17 cellular contexts compared by ENCODE assay signal in genomic region chr1:174818014-174818616, GRCh38.
DNase-seq lines count a peak whose midpoint lies in the region; ATAC-seq, FAIRE-seq and TF ChIP-seq lines count a peak whose summit lies in the region.
"Had no signal": no experiment of that assay in that cellular context is flagged by ENCODE, and none has a peak within 500 bp of the region (broad histone marks: within the 10 kb centered on the region; RNA-seq: fewer than 3 reads in every experiment).

No MANE protein-coding gene starts in this region.

- ATAC-seq in HepG2 (no peak), right lobe of liver (no peak), GM21786 (IDR thresholded peaks at IDR 0.05; ENCODE audit: unreplicated experiment) (peak; percentile 49), HG03432 (IDR thresholded peaks at IDR 0.05; ENCODE audit: unreplicated experiment) (peak; percentile 62), T-cell (replicated peaks in 1 of 4) (no peak)
- ATAC-seq in stimulated activated naive B cell treated with anti-CD40 and anti-IgM and Interleukin-4, amounts not matched to agents 10 μg/mL and 1 μg/mL and 100 μg/mL, for 72 hours (replicated peaks), result peak; percentile 12 to 41

- no peak overlapping the region for H3K9ac ChIP-seq in HepG2 (ENCODE audit: insufficient read depth, low read depth, low read length)
- H3K9ac ChIP-seq: GM23248 had no signal

- no peak for TF ChIP-seq CTCF in HepG2 (CRISPR knock-in tag; IDR thresholded peaks at IDR 0.05)
- no peak for TF ChIP-seq CTCF in right lobe of liver (IDR thresholded peaks at IDR 0.05)

- TF ChIP-seq POLR2A in HepG2 (IDR thresholded peaks at IDR 0.05; ENCODE audit: insufficient read depth in 1 of 2, low read depth in 2 of 2, low read length in 2 of 2) (no peak), right lobe of liver (IDR thresholded peaks at IDR 0.05) (no peak)

- H3K4me3 Mint-ChIP-seq in stimulated activated naive B cell treated with anti-CD40 and anti-IgM and Interleukin-4, amounts not matched to agents 10 μg/mL and 1 μg/mL and 100 μg/mL, for 72 hours, result no peak overlapping the region
- no peak overlapping the region for H3K4me3 Mint-ChIP-seq in T-cell
- H3K4me3 Mint-ChIP-seq: CD8-positive, alpha-beta memory T cell had no signal

- H3K4me2 ChIP-seq in HepG2 (ENCODE audit: low read depth, low read length), result no peak overlapping the region
- H3K4me2 ChIP-seq: PC-9 had no signal

- 79% methylated on average over 4 of the region's 4 CpGs for WGBS in HepG2 (ENCODE audit: low lambda C conversion rate)
- WGBS in right lobe of liver (ENCODE audit: insufficient coverage, low coverage, low lambda C conversion rate, missing lambda C conversion rate), result 69% methylated on average over 4 of the region's 4 CpGs

- intact Hi-C loops in HepG2 (cut with micrococcal nuclease; ENCODE audit: unreplicated experiment) (no loop called here), right lobe of liver (cut with DNase I) (no loop called here), head of caudate nucleus (cut with DNase I) (no loop called here)

- BruUV-seq in HepG2 (replicated peaks; lab: Mats Ljungman, UMichigan), result no TSS peak

- no peaks in the 10 kb centered on the region for H3K36me3 ChIP-seq in HepG2 (replicated peaks in 1 of 2; ENCODE audit: control insufficient read depth in 1 of 2, insufficient read depth in 2 of 2, low read length in 2 of 2)
- H3K36me3 ChIP-seq in right lobe of liver, result no peaks in the 10 kb centered on the region

- H3K4me3 ChIP-seq in HepG2 (replicated peaks in 1 of 3; ENCODE audit: insufficient read depth in 1 of 3, low read depth in 2 of 3, low read length in 3 of 3), result no peak overlapping the region
- H3K4me3 ChIP-seq in right lobe of liver, result no peak overlapping the region
- H3K4me3 ChIP-seq: GM23248, PC-9 had no signal

- POLR2A ChIA-PET in HepG2 (lab: Yijun Ruan, JAX), result no interaction called here
- POLR2A ChIA-PET in T-cell (lab: Charles Lee), result interaction anchor here in 1 of 2 donors (0.7 kb wide), 2 partner anchors 166 to 224 kb away, joined by 11 to 20 read pairs; no protein-coding TSS in a partner anchor

- H3K27ac ChIP-seq in HepG2 (ENCODE audit: extremely low read length, insufficient read depth, low read length), result no peak overlapping the region
- no peak overlapping the region for H3K27ac ChIP-seq in right lobe of liver
- H3K27ac ChIP-seq: GM23248, PC-9, VCaP had no signal

- FAIRE-seq in HepG2 (lab: Jason Lieb, UNC), result no peak
- FAIRE-seq: endothelial cell of umbilical vein had no signal

- H3K9me3 ChIP-seq in HepG2 (ENCODE audit: low read length), result no peaks in the 10 kb centered on the region
- no peaks in the 10 kb centered on the region for H3K9me3 ChIP-seq in right lobe of liver

- H3K79me2 ChIP-seq in HepG2 (ENCODE audit: insufficient read depth, low read length), result no peaks in the 10 kb centered on the region

- CTCF ChIA-PET in HepG2 (lab: Yijun Ruan, JAX; ENCODE audit: low intra/inter-chr PET ratio, low total read pairs) (no interaction called here), T-cell (lab: Charles Lee) (interaction anchor here in 1 of 2 donors (1.0 kb wide), 1 partner anchor 59 kb away, joined by 9 read pairs; no protein-coding TSS in a partner anchor)

- peaks cover 27 to 52% of the 10 kb centered on the region in 2 donors for H3K36me3 Mint-ChIP-seq in stimulated activated naive B cell treated with anti-CD40 and anti-IgM and Interleukin-4, amounts not matched to agents 10 μg/mL and 1 μg/mL and 100 μg/mL, for 72 hours
- H3K36me3 Mint-ChIP-seq in T-cell, result peaks cover 48% of the 10 kb centered on the region

- H3K4me1 ChIP-seq in HepG2 (ENCODE audit: insufficient read depth, low read length), result peaks cover 3% of the 10 kb centered on the region
- H3K4me1 ChIP-seq in right lobe of liver, result no peaks in the 10 kb centered on the region

- H3K27me3 ChIP-seq in HepG2 (ENCODE audit: control insufficient read depth in 1 of 2, insufficient read depth in 2 of 2, low read length in 2 of 2) (no peaks in the 10 kb centered on the region), right lobe of liver (no peaks in the 10 kb centered on the region)

- no peaks in the 10 kb centered on the region for H3K27me3 Mint-ChIP-seq in stimulated activated naive B cell treated with anti-CD40 and anti-IgM and Interleukin-4, amounts not matched to agents 10 μg/mL and 1 μg/mL and 100 μg/mL, for 72 hours
- no peaks in the 10 kb centered on the region for H3K27me3 Mint-ChIP-seq in T-cell
- H3K27me3 Mint-ChIP-seq: CD8-positive, alpha-beta memory T cell had no signal

- TF ChIP-seq RAD21 in HepG2 (CRISPR knock-in tag; IDR thresholded peaks at IDR 0.05), result no peak

- in situ Hi-C loops in HepG2 (cut with HindIII; ENCODE audit: extremely low pct_ligation_motif_present, low pct_unique_long_range_greater_than_20kb), result no loop called here

- peaks cover 16 to 30% of the 10 kb centered on the region in 2 donors for H3K4me1 Mint-ChIP-seq in stimulated activated naive B cell treated with anti-CD40 and anti-IgM and Interleukin-4, amounts not matched to agents 10 μg/mL and 1 μg/mL and 100 μg/mL, for 72 hours
- H3K4me1 Mint-ChIP-seq in T-cell, result peaks cover under 1 to 8% (median 3%) of the 10 kb centered on the region in 3 donors

- H4K20me1 ChIP-seq in HepG2 (ENCODE audit: insufficient read depth, low read length), result no peaks in the 10 kb centered on the region

- H3K9me3 Mint-ChIP-seq in stimulated activated naive B cell treated with anti-CD40 and anti-IgM and Interleukin-4, amounts not matched to agents 10 μg/mL and 1 μg/mL and 100 μg/mL, for 72 hours, result peaks cover 2 to 4% of the 10 kb centered on the region in 2 donors
- H3K9me3 Mint-ChIP-seq in T-cell, result no peaks in the 10 kb centered on the region
- H3K9me3 Mint-ChIP-seq: CD8-positive, alpha-beta memory T cell had no signal

- no peak overlapping the region for H3K27ac Mint-ChIP-seq in stimulated activated naive B cell treated with anti-CD40 and anti-IgM and Interleukin-4, amounts not matched to agents 10 μg/mL and 1 μg/mL and 100 μg/mL, for 72 hours
- H3K27ac Mint-ChIP-seq in T-cell, result no peak overlapping the region

- no peak for TF ChIP-seq EP300 in HepG2 (IDR thresholded peaks at IDR 0.05; ENCODE audit: low read depth in 2 of 2, low read length in 2 of 2)
- TF ChIP-seq EP300 in HepG2 (CRISPR knock-in tag; IDR thresholded peaks at IDR 0.05; ENCODE audit: borderline replicate concordance), result no peak

- H2AFZ ChIP-seq in HepG2 (ENCODE audit: low read length), result no peak overlapping the region
- H2AFZ ChIP-seq: GM23248, PC-9 had no signal

- no peak for DNase-seq in HepG2 (ENCODE audit: low spot score)
- no peak for DNase-seq in right lobe of liver
- DNase-seq in stimulated activated naive B cell treated with anti-CD40 and anti-IgM and Interleukin-4, amounts not matched to agents 10 μg/mL and 1 μg/mL and 100 μg/mL, for 72 hours, result no peak
- DNase-seq in T-cell, result no peak
- DNase-seq in head of caudate nucleus, result no peak
- no peak for DNase-seq in activated CD4-positive, alpha-beta T cell treated with anti-CD3 and anti-CD28 coated beads, Interleukin-2, amount 50 U/mL, for 48 hours
- DNase-seq: CD8-positive, alpha-beta memory T cell; glutamatergic neuron; Karpas-422; NCI-H1436 treated with DMSO at 0.1 percent for 48 hours; posterior cingulate gyrus had no signal

TF ChIP-seq in HepG2, 621 proteins besides CTCF, POLR2A, EP300 and RAD21:
- TF ChIP-seq KDM1A (CRISPR knock-in tag; IDR thresholded peaks at IDR 0.05) (no peak), CEBPB (IDR thresholded peaks at IDR 0.05; ENCODE audit: borderline replicate concordance, low read depth, low read length) (peak; percentile 77; the same call in 1 of the 2 replicates)

Comparison
In these comparisons a context has a peak if more than half of its experiments do, and no peak if none do; other contexts are left out.
1. ATAC-seq: peak in GM21786 (single experiment), HG03432 (single experiment) and stimulated activated naive B cell treated with anti-CD40 and anti-IgM and Interleukin-4, amounts not matched to agents 10 μg/mL and 1 μg/mL and 100 μg/mL, for 72 hours (2 of 2); none in HepG2 (single experiment), right lobe of liver (0 of 4) and T-cell (0 of 4).